In the genomic region with DNA sequence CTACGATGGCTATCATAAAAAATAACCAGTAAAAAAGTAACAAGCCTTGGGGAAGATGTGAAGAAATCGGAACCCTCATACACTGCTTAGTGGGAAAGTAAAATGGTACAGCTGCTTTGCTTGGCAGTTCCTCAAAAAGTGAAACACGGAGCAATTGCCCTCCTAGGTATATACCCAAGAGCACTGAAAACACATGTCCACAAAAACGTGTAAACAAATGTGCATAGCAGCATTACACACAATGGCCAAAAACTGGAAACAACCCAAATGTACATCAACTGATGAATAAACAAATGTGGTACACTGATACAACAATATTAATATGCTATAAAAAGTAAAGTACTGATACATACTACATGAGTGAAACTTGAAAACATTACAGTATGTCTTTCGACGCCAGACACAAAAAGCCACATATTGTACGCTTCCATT, we compare ENCODE assay signal across 10 cellular contexts. TPM values are rescaled to one million over a fixed set of nuclear protein-coding genes. Genes with fewer than 3 reads are reported as not detected.
DNase-seq lines count a peak whose midpoint lies in the region; ATAC-seq and TF ChIP-seq lines count a peak whose summit lies in the region.
"Had no signal": no experiment of that assay in that cellular context is flagged by ENCODE, and none has a peak within 500 bp of the region (broad histone marks: within the 10 kb centered on the region; RNA-seq: fewer than 3 reads in every experiment).

No MANE protein-coding gene starts in this region.

- no peak for ATAC-seq in HG02981 (IDR thresholded peaks at IDR 0.05; ENCODE audit: unreplicated experiment)

- no peak overlapping the region for H3K27ac Mint-ChIP-seq in activated CD4-positive, alpha-beta T cell treated with anti-CD3 and anti-CD28 coated beads, Interleukin-2, amount 10 ng/mL, durations not matched to agents 7 days and 5 days

- no peak for DNase-seq in activated CD4-positive, alpha-beta T cell treated with anti-CD3 and anti-CD28 coated beads, Interleukin-2, amount 10 ng/mL, durations not matched to agents 7 days and 5 days
- DNase-seq in activated CD4-positive, alpha-beta T cell treated with anti-CD3 and anti-CD28 coated beads, Interleukin-2, amount 50 U/mL, for 48 hours: no peak
- no peak for DNase-seq in SJCRH30
- peak; percentile 37 for DNase-seq in fibroblast of pulmonary artery (ENCODE audit: low read depth)
- DNase-seq in KG1 (lab: John Stamatoyannopoulos, UW): no peak
- no peak for DNase-seq in kidney tubule cell (ENCODE audit: low spot score)
- DNase-seq: brain microvascular endothelial cell, left ventricle myocardium superior had no signal

- H3K36me3 ChIP-seq in SJCRH30 (no peaks in the 10 kb centered on the region), stomach smooth muscle (ENCODE audit: control insufficient read depth in 2 of 2, insufficient read depth in 2 of 2, low read length in 2 of 2) (no peaks in the 10 kb centered on the region)
- H3K36me3 ChIP-seq: brain microvascular endothelial cell had no signal

- H3K4me3 Mint-ChIP-seq in activated CD4-positive, alpha-beta T cell treated with anti-CD3 and anti-CD28 coated beads, Interleukin-2, amount 10 ng/mL, durations not matched to agents 7 days and 5 days: peak overlapping the region; percentile 78

- H3K27ac ChIP-seq in SJCRH30: no peak overlapping the region
- no peak overlapping the region for H3K27ac ChIP-seq in stomach smooth muscle (ENCODE audit: low read length)
- H3K27ac ChIP-seq: brain microvascular endothelial cell had no signal

- POLR2A ChIA-PET in activated CD4-positive, alpha-beta T cell treated with anti-CD3 and anti-CD28 coated beads, Interleukin-2, amount 10 ng/mL, durations not matched to agents 7 days and 5 days (lab: Charles Lee): no interaction called here

- H3K4me1 ChIP-seq in SJCRH30 (no peaks in the 10 kb centered on the region; the same call in 1 of the 2 replicates), stomach smooth muscle (ENCODE audit: control insufficient read depth, insufficient read depth, low read length) (peaks cover 9% of the 10 kb centered on the region)

- peaks cover 22% of the 10 kb centered on the region for H3K4me1 Mint-ChIP-seq in activated CD4-positive, alpha-beta T cell treated with anti-CD3 and anti-CD28 coated beads, Interleukin-2, amount 10 ng/mL, durations not matched to agents 7 days and 5 days

- H3K9me3 Mint-ChIP-seq in activated CD4-positive, alpha-beta T cell treated with anti-CD3 and anti-CD28 coated beads, Interleukin-2, amount 10 ng/mL, durations not matched to agents 7 days and 5 days: no peaks in the 10 kb centered on the region

- H3K27me3 Mint-ChIP-seq in activated CD4-positive, alpha-beta T cell treated with anti-CD3 and anti-CD28 coated beads, Interleukin-2, amount 10 ng/mL, durations not matched to agents 7 days and 5 days: peaks cover 65% of the 10 kb centered on the region

- CTCF ChIA-PET in activated CD4-positive, alpha-beta T cell treated with anti-CD3 and anti-CD28 coated beads, Interleukin-2, amount 10 ng/mL, durations not matched to agents 7 days and 5 days (lab: Charles Lee): interaction anchor here (1.3 kb wide), 1 partner anchor 23 kb away, joined by 3 read pairs; no protein-coding TSS in a partner anchor

- H3K4me3 ChIP-seq in SJCRH30: peak overlapping the region; percentile 77; the same call in 1 of the 2 replicates
- peak overlapping the region; percentile 77 for H3K4me3 ChIP-seq in fibroblast of pulmonary artery (replicated peaks; ENCODE audit: low read depth, low read length)
- peak overlapping the region; percentile 65 to 90 for H3K4me3 ChIP-seq in stomach smooth muscle (ENCODE audit: low read length in 2 of 2)

- no peak overlapping the region for H3K9ac ChIP-seq in stomach smooth muscle (ENCODE audit: low read length in 2 of 2)

- H3K27me3 ChIP-seq in SJCRH30: 0 out of 2 replicates have a peak, but pooled peaks cover 8% of the 10 kb centered on the region
- no peaks in the 10 kb centered on the region for H3K27me3 ChIP-seq in stomach smooth muscle (ENCODE audit: control insufficient read depth in 1 of 2, insufficient read depth in 2 of 2, low read length in 2 of 2)
- H3K27me3 ChIP-seq: brain microvascular endothelial cell had no signal

- H3K36me3 Mint-ChIP-seq in activated CD4-positive, alpha-beta T cell treated with anti-CD3 and anti-CD28 coated beads, Interleukin-2, amount 10 ng/mL, durations not matched to agents 7 days and 5 days (ENCODE audit: low read depth): no peaks in the 10 kb centered on the region

- no peaks in the 10 kb centered on the region for H3K9me3 ChIP-seq in SJCRH30 (replicated peaks)
- no peaks in the 10 kb centered on the region for H3K9me3 ChIP-seq in stomach smooth muscle (ENCODE audit: control insufficient read depth in 2 of 2, low read length in 2 of 2)

- no peak for TF ChIP-seq CTCF in fibroblast of pulmonary artery (IDR thresholded peaks at IDR 0.05; ENCODE audit: low read length, missing control alignments)

RNA-seq across cellular contexts. Expression of gene SLC41A2, which starts 1.2 kb away (rescaled TPM):
- 1 to 10 TPM; 2.1 to 2.4 TPM for total RNA-seq in activated CD4-positive, alpha-beta T cell treated with anti-CD3 and anti-CD28 coated beads, Interleukin-2, amount 10 ng/mL, durations not matched to agents 7 days and 5 days
- total RNA-seq in SJCRH30 (2014; rRNA removed; shearing (Covaris generic)): 2.4 and 5.2 TPM in 2 replicates

RNA-seq across cellular contexts. Expression of gene NOPCHAP1, which starts 29.2 kb away (rescaled TPM):
- 10 to 100 TPM; 12.7 to 14.6 TPM for total RNA-seq in activated CD4-positive, alpha-beta T cell treated with anti-CD3 and anti-CD28 coated beads, Interleukin-2, amount 10 ng/mL, durations not matched to agents 7 days and 5 days
- total RNA-seq in SJCRH30 (2014; rRNA removed; shearing (Covaris generic)): 9.8 and 10.2 TPM in 2 replicates
